ENCODE assay signal across 2 cellular contexts in the genomic region with DNA sequence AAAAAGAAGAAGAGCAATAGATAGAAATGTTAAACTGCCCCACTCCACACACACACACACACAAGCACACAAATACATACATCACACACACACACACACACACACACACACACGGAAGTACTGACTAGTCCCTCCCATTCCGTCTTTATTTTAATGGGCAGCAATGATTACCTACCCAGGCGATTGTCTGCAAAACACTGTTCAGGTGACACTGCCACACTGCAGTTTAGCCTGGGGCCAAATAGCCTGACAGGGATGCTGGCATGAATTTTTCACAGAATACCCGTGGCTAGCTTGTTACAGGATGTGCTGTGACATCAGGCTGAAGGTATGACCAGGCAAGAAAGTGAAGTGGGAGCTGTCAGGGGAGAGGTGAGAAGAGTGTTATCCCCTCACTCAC.
TF ChIP-seq lines count a peak whose summit lies in the region.

No MANE protein-coding gene starts in this region.

TF ChIP-seq in SK-N-SH, 30 proteins besides CTCF, POLR2A, EP300 and RAD21 (continued from another document):
- TF ChIP-seq, protein P1, sequence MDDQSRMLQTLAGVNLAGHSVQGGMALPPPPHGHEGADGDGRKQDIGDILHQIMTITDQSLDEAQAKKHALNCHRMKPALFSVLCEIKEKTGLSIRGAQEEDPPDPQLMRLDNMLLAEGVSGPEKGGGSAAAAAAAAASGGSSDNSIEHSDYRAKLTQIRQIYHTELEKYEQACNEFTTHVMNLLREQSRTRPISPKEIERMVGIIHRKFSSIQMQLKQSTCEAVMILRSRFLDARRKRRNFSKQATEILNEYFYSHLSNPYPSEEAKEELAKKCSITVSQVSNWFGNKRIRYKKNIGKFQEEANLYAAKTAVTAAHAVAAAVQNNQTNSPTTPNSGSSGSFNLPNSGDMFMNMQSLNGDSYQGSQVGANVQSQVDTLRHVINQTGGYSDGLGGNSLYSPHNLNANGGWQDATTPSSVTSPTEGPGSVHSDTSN (IDR thresholded peaks at IDR 0.05): no peak
- TF ChIP-seq GATA2 (CRISPR knock-in tag; IDR thresholded peaks at IDR 0.05): no peak

TF ChIP-seq in SK-N-SH treated with all-trans-retinoic acid at 6 μM for 48 hours, 23 proteins besides CTCF, POLR2A, EP300 and RAD21 (continued from another document):
- TF ChIP-seq, protein P2, sequence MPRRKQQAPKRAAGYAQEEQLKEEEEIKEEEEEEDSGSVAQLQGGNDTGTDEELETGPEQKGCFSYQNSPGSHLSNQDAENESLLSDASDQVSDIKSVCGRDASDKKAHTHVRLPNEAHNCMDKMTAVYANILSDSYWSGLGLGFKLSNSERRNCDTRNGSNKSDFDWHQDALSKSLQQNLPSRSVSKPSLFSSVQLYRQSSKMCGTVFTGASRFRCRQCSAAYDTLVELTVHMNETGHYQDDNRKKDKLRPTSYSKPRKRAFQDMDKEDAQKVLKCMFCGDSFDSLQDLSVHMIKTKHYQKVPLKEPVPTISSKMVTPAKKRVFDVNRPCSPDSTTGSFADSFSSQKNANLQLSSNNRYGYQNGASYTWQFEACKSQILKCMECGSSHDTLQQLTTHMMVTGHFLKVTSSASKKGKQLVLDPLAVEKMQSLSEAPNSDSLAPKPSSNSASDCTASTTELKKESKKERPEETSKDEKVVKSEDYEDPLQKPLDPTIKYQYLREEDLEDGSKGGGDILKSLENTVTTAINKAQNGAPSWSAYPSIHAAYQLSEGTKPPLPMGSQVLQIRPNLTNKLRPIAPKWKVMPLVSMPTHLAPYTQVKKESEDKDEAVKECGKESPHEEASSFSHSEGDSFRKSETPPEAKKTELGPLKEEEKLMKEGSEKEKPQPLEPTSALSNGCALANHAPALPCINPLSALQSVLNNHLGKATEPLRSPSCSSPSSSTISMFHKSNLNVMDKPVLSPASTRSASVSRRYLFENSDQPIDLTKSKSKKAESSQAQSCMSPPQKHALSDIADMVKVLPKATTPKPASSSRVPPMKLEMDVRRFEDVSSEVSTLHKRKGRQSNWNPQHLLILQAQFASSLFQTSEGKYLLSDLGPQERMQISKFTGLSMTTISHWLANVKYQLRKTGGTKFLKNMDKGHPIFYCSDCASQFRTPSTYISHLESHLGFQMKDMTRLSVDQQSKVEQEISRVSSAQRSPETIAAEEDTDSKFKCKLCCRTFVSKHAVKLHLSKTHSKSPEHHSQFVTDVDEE (CRISPR knock-in tag; IDR thresholded peaks at IDR 0.05): no peak
- no peak for TF ChIP-seq RARB (CRISPR knock-in tag; IDR thresholded peaks at IDR 0.05)
- TF ChIP-seq GLIS3 (CRISPR knock-in tag; IDR thresholded peaks at IDR 0.05): no peak
- no peak for TF ChIP-seq ZNF8 (CRISPR knock-in tag; IDR thresholded peaks at IDR 0.05)
- no peak for TF ChIP-seq ESRRG (CRISPR knock-in tag; IDR thresholded peaks at IDR 0.05)
- no peak for TF ChIP-seq ISL1 (CRISPR knock-in tag; IDR thresholded peaks at IDR 0.05)
